ENCODE assay signal across 19 cellular contexts in the genomic region with DNA sequence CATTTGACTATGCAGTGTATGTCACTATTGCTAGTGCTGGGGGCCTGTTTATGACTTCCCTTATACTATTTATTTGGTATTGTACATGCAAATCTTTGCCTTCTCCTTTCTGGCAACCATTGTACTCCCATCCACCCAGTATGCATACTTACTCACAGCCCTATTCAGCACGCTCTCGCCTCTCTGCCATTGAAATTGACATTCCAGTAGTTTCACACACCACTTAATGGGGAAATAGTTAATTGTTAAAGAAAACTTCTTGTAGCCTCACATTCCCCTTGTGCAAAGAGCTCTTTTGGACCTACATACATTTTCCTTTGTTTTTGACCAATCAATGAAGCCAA. TPM values are rescaled to one million over a fixed set of nuclear protein-coding genes. Genes with fewer than 3 reads are reported as not detected.
A peak's percentile ranks its signal among the peaks of the same experiment; 100 is the strongest.
DNase-seq lines count a peak whose midpoint lies in the region; ATAC-seq, FAIRE-seq and TF ChIP-seq lines count a peak whose summit lies in the region.
"Had no signal": no experiment of that assay in that cellular context is flagged by ENCODE, and none has a peak within 500 bp of the region (broad histone marks: within the 10 kb centered on the region; RNA-seq: fewer than 3 reads in every experiment).

No MANE protein-coding gene starts in this region.

- TF ChIP-seq POLR2A in H54 (IDR thresholded peaks at IDR 0.05; ENCODE audit: low read depth, low read length), result no peak

- no peaks in the 10 kb centered on the region for H3K4me1 Mint-ChIP-seq in neural crest cell

- no peaks in the 10 kb centered on the region for H3K27me3 Mint-ChIP-seq in neural crest cell (ENCODE audit: low read depth)

- no peak overlapping the region for H3K27ac Mint-ChIP-seq in neural crest cell (ENCODE audit: unreplicated experiment)
- H3K27ac Mint-ChIP-seq: T-helper 1 cell treated with Interleukin-12 subunit alpha and Interleukin-12 subunit beta and Interleukin-4 antibody, amounts not matched to agents 30 μg/mL and 1 μg/mL, for 36 hours had no signal

- peak; percentile 37; the same call in 1 of the 2 replicates for TF ChIP-seq CTCF in VCaP (conservative IDR thresholded peaks at IDR 0.05)
- TF ChIP-seq CTCF in neural crest cell (conservative IDR thresholded peaks at IDR 0.05), result peak; percentile 10

- ATAC-seq in GM18867 (IDR thresholded peaks at IDR 0.05; ENCODE audit: unreplicated experiment), result peak; percentile 6
- ATAC-seq in GM21529 (IDR thresholded peaks at IDR 0.05; ENCODE audit: unreplicated experiment), result peak; percentile 12

- H3K9me3 Mint-ChIP-seq in neural crest cell, result no peaks in the 10 kb centered on the region
- H3K9me3 Mint-ChIP-seq: T-helper 1 cell treated with Interleukin-12 subunit alpha and Interleukin-12 subunit beta and Interleukin-4 antibody, amounts not matched to agents 30 μg/mL and 1 μg/mL, for 36 hours had no signal

- FAIRE-seq in RCC 7860 (lab: Jason Lieb, UNC), result no peak
- no peak for FAIRE-seq in H54 (lab: Jason Lieb, UNC)

- no peak overlapping the region for H3K4me3 Mint-ChIP-seq in neural crest cell
- H3K4me3 Mint-ChIP-seq: T-helper 1 cell treated with Interleukin-12 subunit alpha and Interleukin-12 subunit beta and Interleukin-4 antibody, amounts not matched to agents 30 μg/mL and 1 μg/mL, for 36 hours had no signal

- no peaks in the 10 kb centered on the region for H3K36me3 Mint-ChIP-seq in neural crest cell (ENCODE audit: low read depth)

- H3K27ac ChIP-seq in VCaP, result peak overlapping the region; percentile 61
- H3K27ac ChIP-seq: GM23248 had no signal

- DNase-seq in neural crest cell (ENCODE audit: low read depth, low spot score) (no peak), RCC 7860 (ENCODE audit: low spot score) (no peak), H54 (ENCODE audit: insufficient read length, low spot score) (no peak)
- no peak for DNase-seq in activated CD4-positive, alpha-beta T cell treated with anti-CD3 and anti-CD28 coated beads for 4 hours
- DNase-seq: DND-41; NCI-H1694; NCI-H2081 treated with DMSO at 0.1 percent for 48 hours; NCI-H748 treated with DMSO at 0.1 percent for 48 hours; NK-92 treated with Interleukin-12 subunit alpha and Interleukin-12 subunit beta, amount 100 ng/mL, for 24 hours; SHP77 treated with DMSO at 0.1 percent for 48 hours had no signal

RNA-seq across cellular contexts. Expression of a gene that starts 9.9 kb away (rescaled TPM):
- total RNA-seq in neural crest cell, result 41.0 and 41.1 TPM in 2 replicates

RNA-seq across cellular contexts. Expression of a gene that starts 56.3 kb away (rescaled TPM):
- total RNA-seq in neural crest cell, result not detected in 2 replicates
- total RNA-seq: G401, GM23248, NCI-H460, OCI-LY7, RPMI7951 had no signal
